In genomic region chr10:110871236-110872084, GRCh38 we compare ENCODE assay signal across 8 cellular contexts. TPM values are rescaled to one million over a fixed set of nuclear protein-coding genes. Genes with fewer than 3 reads are reported as not detected.
DNase-seq lines count a peak whose midpoint lies in the region; ATAC-seq and TF ChIP-seq lines count a peak whose summit lies in the region.

TSS of gene PDCD4 (plus strand) at chr10:110871928. CDS start at chr10:110876028, 4,100 bp downstream.

- peak; percentile 99 for DNase-seq in BE2C
- peak; percentile 88 for DNase-seq in NCI-H526 treated with DMSO at 0.1 percent for 48 hours (lab: John Stamatoyannopoulos, UW)
- DNase-seq in activated CD4-positive, alpha-beta T cell treated with anti-CD3 and anti-CD28 coated beads, Interleukin-2, amount 50 U/mL, for 1 hour: peak; percentile 94
- peak; percentile 61 for DNase-seq in cortex of kidney (lab: John Stamatoyannopoulos, UW)
- DNase-seq in left kidney (ENCODE audit: low read depth, low spot score): peak; percentile 100
- DNase-seq in stimulated activated CD4-positive, alpha-beta T cell treated with anti-CD3 and anti-CD28 coated beads, Interleukin-2, amount 100 ng/mL, for 24 hours: peak; percentile 96 to 98

- H3K9me3 ChIP-seq in BE2C: no peaks in the 10 kb centered on the region

- H3K27me3 ChIP-seq in BE2C: no peaks in the 10 kb centered on the region

- peak within 1 kb of the TSS; percentile 76 for H3K4me3 ChIP-seq in BE2C (ENCODE audit: low read depth, low read length)

- no peaks in the 10 kb centered on the region for H3K36me3 ChIP-seq in BE2C

- H3K4me1 ChIP-seq in BE2C: peaks cover 14% of the 10 kb centered on the region

- peak; percentile 76 for ATAC-seq in GM19324 (IDR thresholded peaks at IDR 0.05; ENCODE audit: low FRiP score, unreplicated experiment)
- ATAC-seq in HG03469 (IDR thresholded peaks at IDR 0.05; ENCODE audit: unreplicated experiment): peak; percentile 51

- TF ChIP-seq CTCF in BE2C (IDR thresholded peaks at IDR 0.05; ENCODE audit: low read depth, low read length): no peak

RNA-seq across cellular contexts. Expression of gene PDCD4, which starts in this region (rescaled TPM):
- polyA plus RNA-seq in BE2C (2012; ENCODE audit: insufficient read depth, insufficient read length, low read depth): 30.0 TPM

Comparison
In these comparisons a context has a peak if more than half of its experiments do, and no peak if none do; other contexts are left out.
1. Peak in every context shown above with its lines: DNase-seq, ATAC-seq and H3K4me3 ChIP-seq.